Comparison of ENCODE assay signal across 8 cellular contexts in genomic region chr17:41962768-41963434, GRCh38.
DNase-seq lines count a peak whose midpoint lies in the region; ATAC-seq and TF ChIP-seq lines count a peak whose summit lies in the region.

No MANE protein-coding gene starts in this region.

- H3K36me3 ChIP-seq in iPS DF 6.9 (ENCODE audit: control insufficient read depth, insufficient read depth, low read length) = no peaks in the 10 kb centered on the region; the same call in 1 of the 2 replicates

- peak; percentile 96 for TF ChIP-seq CTCF in GM10248 (IDR thresholded peaks at IDR 0.05; ENCODE audit: control extremely low read depth, extremely low read depth, low read depth, missing control alignments)

- CTCF ChIA-PET in GM10248 (lab: Yijun Ruan, JAX) = interaction anchor here (0.7 to 12.1 kb wide), 18 partner anchors 9 to 153 kb away, joined by 3 to 172 read pairs (median 5); partner anchors contain the start of genes DHX58, DNAJC7, KAT2A and NKIRAS2

- no peaks in the 10 kb centered on the region for H3K9me3 ChIP-seq in iPS DF 6.9 (ENCODE audit: control insufficient read depth, insufficient read depth, low read length)

- ATAC-seq in HG02884 (IDR thresholded peaks at IDR 0.05; ENCODE audit: unreplicated experiment) (no peak), GM19023 (IDR thresholded peaks at IDR 0.05; ENCODE audit: unreplicated experiment) (no peak)

- no peaks in the 10 kb centered on the region for H3K27me3 ChIP-seq in iPS DF 6.9 (ENCODE audit: control insufficient read depth, insufficient read depth, low read length)

- H3K4me1 ChIP-seq in iPS DF 6.9 (ENCODE audit: control insufficient read depth, insufficient read depth, low read length) = peaks cover 6% of the 10 kb centered on the region; the same call in 1 of the 2 replicates

- no peak overlapping the region for H3K27ac ChIP-seq in iPS DF 6.9 (ENCODE audit: low read length)

- POLR2A ChIA-PET in GM10248 (lab: Yijun Ruan, JAX) = no interaction called here

- no CpG with 5 or more reads among the region's 9 CpGs for WGBS in iPS DF 6.9 (ENCODE audit: insufficient coverage, insufficient read length)

- H3K4me3 ChIP-seq in iPS DF 6.9 (ENCODE audit: low read length) = no peak overlapping the region

- peak; percentile 85 for DNase-seq in GM10248 (ENCODE audit: extremely low spot score)
- DNase-seq in NCI-H146 treated with DMSO at 0.1 percent for 48 hours (lab: John Stamatoyannopoulos, UW; ENCODE audit: unreplicated experiment) = peak; percentile 78
- DNase-seq in T-helper 9 cell = peak; percentile 59
- peak; percentile 78 for DNase-seq in astrocyte of the hippocampus (ENCODE audit: low read depth, low spot score)
- peak; percentile 81 for DNase-seq in iPS DF 6.9 (ENCODE audit: low read depth, low spot score)
- peak; percentile 47 to 66 for DNase-seq in stimulated activated CD4-positive, alpha-beta T cell treated with anti-CD3 and anti-CD28 coated beads, Interleukin-12 subunit alpha, Interleukin-12 subunit beta, amount 100 ng/mL, for 24 hours (ENCODE audit: low read depth in 2 of 2)
